Comparison of ENCODE assay signal across 14 cellular contexts in genomic region chr9:81680006-81680405, GRCh38. TPM values are rescaled to one million over a fixed set of nuclear protein-coding genes. Genes with fewer than 3 reads are reported as not detected.
A peak's percentile ranks its signal among the peaks of the same experiment; 100 is the strongest.
DNase-seq lines count a peak whose midpoint lies in the region; ATAC-seq and TF ChIP-seq lines count a peak whose summit lies in the region.
"Had no signal": no experiment of that assay in that cellular context is flagged by ENCODE, and none has a peak within 500 bp of the region (broad histone marks: within the 10 kb centered on the region; RNA-seq: fewer than 3 reads in every experiment).

No MANE protein-coding gene starts in this region.

- H3K79me2 ChIP-seq in osteoblast (ENCODE audit: insufficient read depth, low read length) = peaks cover 7% of the 10 kb centered on the region
- H3K79me2 ChIP-seq in hepatocyte = peaks cover 100% of the 10 kb centered on the region

- H3K4me1 Mint-ChIP-seq in brain (peaks cover 19% of the 10 kb centered on the region), glutamatergic neuron (ENCODE audit: low read depth, unreplicated experiment) (peaks cover 45% of the 10 kb centered on the region), nephron progenitor cell (peaks cover 33% of the 10 kb centered on the region)
- H3K4me1 Mint-ChIP-seq: CD4-positive, CD25-positive, alpha-beta regulatory T cell had no signal

- H3K9me3 Mint-ChIP-seq in brain (peaks cover 0 to 6% (median 0%) of the 10 kb centered on the region in 5 experiments), glutamatergic neuron (ENCODE audit: unreplicated experiment) (peaks cover 5% of the 10 kb centered on the region), nephron progenitor cell (peaks cover 4% of the 10 kb centered on the region)

- H2AFZ ChIP-seq in osteoblast (ENCODE audit: low read length) (no peak overlapping the region), hepatocyte (no peak overlapping the region)

- no peak for ATAC-seq in HG03108 (IDR thresholded peaks at IDR 0.05; ENCODE audit: unreplicated experiment)
- no peak for ATAC-seq in GM18520 (IDR thresholded peaks at IDR 0.05; ENCODE audit: unreplicated experiment)
- ATAC-seq: K562, Panc1 had no signal

- no peaks in the 10 kb centered on the region for H3K9me3 ChIP-seq in osteoblast (ENCODE audit: low read depth, low read length)
- H3K9me3 ChIP-seq in hepatocyte (ENCODE audit: low read depth) = no peaks in the 10 kb centered on the region

- H4K20me1 ChIP-seq in osteoblast (ENCODE audit: insufficient read depth, low read length) (peaks cover 6% of the 10 kb centered on the region), hepatocyte (ENCODE audit: insufficient read depth, poor library complexity, severe bottlenecking) (peaks cover 92% of the 10 kb centered on the region)

- H3K27me3 Mint-ChIP-seq in brain = peaks cover 8% of the 10 kb centered on the region
- H3K27me3 Mint-ChIP-seq in glutamatergic neuron (ENCODE audit: unreplicated experiment) = peaks cover 5% of the 10 kb centered on the region
- H3K27me3 Mint-ChIP-seq in nephron progenitor cell (ENCODE audit: low read depth, poor library complexity) = peaks cover 2% of the 10 kb centered on the region
- H3K27me3 Mint-ChIP-seq: CD4-positive, CD25-positive, alpha-beta regulatory T cell had no signal

- H3K4me1 ChIP-seq in osteoblast (ENCODE audit: insufficient read depth, low read length) = peaks cover 4% of the 10 kb centered on the region
- peaks cover 38% of the 10 kb centered on the region for H3K4me1 ChIP-seq in hepatocyte (ENCODE audit: insufficient read depth)

- WGBS in hepatocyte (ENCODE audit: low lambda C conversion rate, missing lambda C conversion rate) = 88% methylated on average over 9 of the region's 9 CpGs

- H3K27ac ChIP-seq in osteoblast (ENCODE audit: low read depth, low read length) (no peak overlapping the region), hepatocyte (no peak overlapping the region)

- H3K4me3 Mint-ChIP-seq in brain (peak overlapping the region; percentile 42 to 76 (median 52)), glutamatergic neuron (ENCODE audit: unreplicated experiment) (peak overlapping the region; percentile 78), nephron progenitor cell (no peak overlapping the region)
- H3K4me3 Mint-ChIP-seq: CD4-positive, CD25-positive, alpha-beta regulatory T cell had no signal

- H3K9me2 ChIP-seq in hepatocyte (replicated peaks; ENCODE audit: insufficient read depth) = no peaks in the 10 kb centered on the region

- DNase-seq in COLO829 (ENCODE audit: low spot score) (peak; percentile 58), glutamatergic neuron (no peak), osteoblast (ENCODE audit: insufficient read length, low spot score, missing footprints) (peak; percentile 58), hepatocyte (ENCODE audit: low spot score) (no peak), nephron progenitor cell (no peak)
- DNase-seq: CD4-positive, CD25-positive, alpha-beta regulatory T cell; H7; NCI-H1436; NCI-H2029 treated with DMSO at 0.1 percent for 48 hours had no signal

- peaks cover 72% of the 10 kb centered on the region for H3K36me3 Mint-ChIP-seq in brain
- peaks cover 11% of the 10 kb centered on the region for H3K36me3 Mint-ChIP-seq in glutamatergic neuron (ENCODE audit: unreplicated experiment)
- H3K36me3 Mint-ChIP-seq in nephron progenitor cell (ENCODE audit: low read depth) = peaks cover 36% of the 10 kb centered on the region
- H3K36me3 Mint-ChIP-seq: CD4-positive, CD25-positive, alpha-beta regulatory T cell had no signal

- TF ChIP-seq CTCF in brain (conservative IDR thresholded peaks at IDR 0.05) = no peak
- no peak for TF ChIP-seq CTCF in glutamatergic neuron (IDR thresholded peaks at IDR 0.05; ENCODE audit: partially characterized antibody, unreplicated experiment)
- TF ChIP-seq CTCF in osteoblast (IDR thresholded peaks at IDR 0.05; ENCODE audit: extremely low read depth, low read depth, low read length) = no peak
- TF ChIP-seq CTCF in hepatocyte (IDR thresholded peaks at IDR 0.05; ENCODE audit: poor library complexity) = no peak
- no peak for TF ChIP-seq CTCF in nephron progenitor cell (IDR thresholded peaks at IDR 0.05)

- H3K4me2 ChIP-seq in osteoblast (ENCODE audit: insufficient read depth, low read length) (no peak overlapping the region), hepatocyte (no peak overlapping the region)

- H3K36me3 ChIP-seq in osteoblast (ENCODE audit: insufficient read depth, low read length) = no peaks in the 10 kb centered on the region
- peaks cover 5% of the 10 kb centered on the region for H3K36me3 ChIP-seq in hepatocyte (replicated peaks; ENCODE audit: insufficient read depth, low read depth)

- H3K27me3 ChIP-seq in osteoblast (ENCODE audit: insufficient read depth, low read length) (no peaks in the 10 kb centered on the region), hepatocyte (no peaks in the 10 kb centered on the region)

- peak overlapping the region in 4 of 5 experiments; percentile 7 to 58 (median 40) for H3K27ac Mint-ChIP-seq in brain
- peak overlapping the region; percentile 35 for H3K27ac Mint-ChIP-seq in glutamatergic neuron (ENCODE audit: unreplicated experiment)
- H3K27ac Mint-ChIP-seq in nephron progenitor cell = no peak overlapping the region
- H3K27ac Mint-ChIP-seq: CD4-positive, CD25-positive, alpha-beta regulatory T cell had no signal

- H3K4me3 ChIP-seq in osteoblast (ENCODE audit: insufficient read depth, low read length) (no peak overlapping the region), hepatocyte (no peak overlapping the region)
- H3K4me3 ChIP-seq: K562 had no signal

RNA-seq across cellular contexts. Expression of gene TLE1, which starts 9.3 kb away (rescaled TPM):
- 82.9 TPM for polyA plus RNA-seq in brain (ENCODE audit: insufficient read depth, low read depth, low replicate concordance)
- total RNA-seq in glutamatergic neuron (ENCODE audit: unreplicated experiment) = 345 TPM
- total RNA-seq in osteoblast = 9.0 and 10.6 TPM in 2 replicates
- 100 TPM in 2 replicates for total RNA-seq in hepatocyte
- 117 TPM in 2 replicates for polyA plus RNA-seq in hepatocyte
- polyA plus RNA-seq: K562 had no signal

Comparison
In these comparisons a context has a peak if more than half of its experiments do, and no peak if none do; other contexts are left out.
1. DNase-seq: peak in COLO829 (single experiment) and osteoblast (single experiment); none in glutamatergic neuron (single experiment), hepatocyte (single experiment) and nephron progenitor cell (single experiment).